In the genomic region with DNA sequence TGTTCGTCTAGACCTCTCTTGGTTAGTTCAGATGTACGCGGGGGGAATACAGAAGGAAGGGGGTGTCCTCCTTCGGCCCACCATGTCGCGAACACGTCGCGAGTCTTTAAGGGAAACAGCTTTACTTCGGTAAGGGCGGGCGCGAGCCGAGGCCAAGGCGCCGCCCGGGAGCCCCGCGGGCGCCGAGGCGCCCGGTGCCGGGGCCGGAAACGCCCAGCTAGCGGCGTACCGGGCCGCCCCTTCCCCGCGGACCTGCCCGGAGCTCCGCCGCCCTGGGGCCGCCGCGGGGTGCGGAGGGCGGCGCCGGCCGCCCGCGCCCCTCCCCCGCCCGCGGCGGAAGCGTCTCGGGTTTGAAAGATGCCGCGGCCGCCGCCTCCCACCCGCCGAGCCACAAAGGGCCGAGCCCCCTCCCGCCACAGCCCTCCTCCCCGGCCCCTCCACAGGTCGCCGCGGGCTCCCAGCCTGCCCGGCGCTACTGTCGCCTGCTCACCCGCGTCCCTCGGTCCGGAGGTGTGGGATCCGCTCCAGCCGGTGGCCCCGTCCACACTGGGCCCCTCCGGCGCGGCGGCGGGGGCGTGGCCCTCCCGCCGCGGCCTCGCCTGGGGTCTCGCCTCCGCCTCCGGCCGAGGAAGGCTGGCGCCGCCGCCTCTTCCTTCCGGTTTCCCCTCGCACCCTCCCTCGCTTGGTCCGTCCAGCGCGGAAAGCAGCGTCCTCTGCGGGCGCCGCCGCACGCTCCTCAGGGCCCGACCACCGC, we compare ENCODE assay signal across 1 cellular context.
A peak's percentile ranks its signal among the peaks of the same experiment; 100 is the strongest.
TF ChIP-seq lines count a peak whose summit lies in the region.

KBTBD2 (minus strand) TSS at position 715 of the 754 bp plus-strand sequence. CDS start 12,156 bp downstream, outside the sequence.

TF ChIP-seq in HepG2, 621 proteins besides CTCF, POLR2A, EP300 and RAD21 (continued from another document and continues in another):
- TF ChIP-seq, protein P1, sequence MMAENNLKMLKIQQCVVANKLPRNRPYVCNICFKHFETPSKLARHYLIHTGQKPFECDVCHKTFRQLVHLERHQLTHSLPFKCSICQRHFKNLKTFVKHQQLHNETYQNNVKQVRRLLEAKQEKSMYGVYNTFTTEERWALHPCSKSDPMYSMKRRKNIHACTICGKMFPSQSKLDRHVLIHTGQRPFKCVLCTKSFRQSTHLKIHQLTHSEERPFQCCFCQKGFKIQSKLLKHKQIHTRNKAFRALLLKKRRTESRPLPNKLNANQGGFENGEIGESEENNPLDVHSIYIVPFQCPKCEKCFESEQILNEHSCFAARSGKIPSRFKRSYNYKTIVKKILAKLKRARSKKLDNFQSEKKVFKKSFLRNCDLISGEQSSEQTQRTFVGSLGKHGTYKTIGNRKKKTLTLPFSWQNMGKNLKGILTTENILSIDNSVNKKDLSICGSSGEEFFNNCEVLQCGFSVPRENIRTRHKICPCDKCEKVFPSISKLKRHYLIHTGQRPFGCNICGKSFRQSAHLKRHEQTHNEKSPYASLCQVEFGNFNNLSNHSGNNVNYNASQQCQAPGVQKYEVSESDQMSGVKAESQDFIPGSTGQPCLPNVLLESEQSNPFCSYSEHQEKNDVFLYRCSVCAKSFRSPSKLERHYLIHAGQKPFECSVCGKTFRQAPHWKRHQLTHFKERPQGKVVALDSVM (CRISPR knock-in tag; IDR thresholded peaks at IDR 0.05) = peak; percentile 27; the same call in 1 of the 2 replicates
- TF ChIP-seq, protein P2, sequence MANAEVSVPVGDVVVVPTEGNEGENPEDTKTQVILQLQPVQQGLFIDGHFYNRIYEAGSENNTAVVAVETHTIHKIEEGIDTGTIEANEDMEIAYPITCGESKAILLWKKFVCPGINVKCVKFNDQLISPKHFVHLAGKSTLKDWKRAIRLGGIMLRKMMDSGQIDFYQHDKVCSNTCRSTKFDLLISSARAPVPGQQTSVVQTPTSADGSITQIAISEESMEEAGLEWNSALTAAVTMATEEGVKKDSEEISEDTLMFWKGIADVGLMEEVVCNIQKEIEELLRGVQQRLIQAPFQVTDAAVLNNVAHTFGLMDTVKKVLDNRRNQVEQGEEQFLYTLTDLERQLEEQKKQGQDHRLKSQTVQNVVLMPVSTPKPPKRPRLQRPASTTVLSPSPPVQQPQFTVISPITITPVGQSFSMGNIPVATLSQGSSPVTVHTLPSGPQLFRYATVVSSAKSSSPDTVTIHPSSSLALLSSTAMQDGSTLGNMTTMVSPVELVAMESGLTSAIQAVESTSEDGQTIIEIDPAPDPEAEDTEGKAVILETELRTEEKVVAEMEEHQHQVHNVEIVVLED (CRISPR knock-in tag; IDR thresholded peaks at IDR 0.05; ENCODE audit: borderline replicate concordance) = no peak
- peak; percentile 28 for TF ChIP-seq YEATS4 (CRISPR knock-in tag; IDR thresholded peaks at IDR 0.05; ENCODE audit: borderline replicate concordance)
- TF ChIP-seq ZNF318 (CRISPR knock-in tag; IDR thresholded peaks at IDR 0.05) = no peak
- TF ChIP-seq AKAP8 (CRISPR knock-in tag; IDR thresholded peaks at IDR 0.05) = 0 out of 2 replicates have a peak, but pooled peaks have one; percentile 15
- TF ChIP-seq, protein P3, sequence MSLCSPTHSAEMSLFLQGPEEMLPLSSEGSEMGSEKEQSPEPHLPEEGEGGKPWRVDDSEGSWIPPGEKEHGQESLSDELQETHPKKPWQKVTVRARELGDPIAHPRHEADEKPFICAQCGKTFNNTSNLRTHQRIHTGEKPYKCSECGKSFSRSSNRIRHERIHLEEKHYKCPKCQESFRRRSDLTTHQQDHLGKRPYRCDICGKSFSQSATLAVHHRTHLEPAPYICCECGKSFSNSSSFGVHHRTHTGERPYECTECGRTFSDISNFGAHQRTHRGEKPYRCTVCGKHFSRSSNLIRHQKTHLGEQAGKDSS (CRISPR knock-in tag; IDR thresholded peaks at IDR 0.05; ENCODE audit: borderline replicate concordance, low read depth) = peak; percentile 36; the same call in 1 of the 2 replicates
- peak; percentile 54; the same call in 1 of the 2 replicates for TF ChIP-seq ZNF329 (CRISPR knock-in tag; IDR thresholded peaks at IDR 0.05; ENCODE audit: low read depth)
- TF ChIP-seq HNRNPLL (IDR thresholded peaks at IDR 0.05; ENCODE audit: low read depth, low read length, poor library complexity, severe bottlenecking) = peak; percentile 53
- TF ChIP-seq GATA4 (IDR thresholded peaks at IDR 0.05; ENCODE audit: borderline replicate concordance, low read depth) = peak; percentile 27; the same call in 1 of the 2 replicates
- TF ChIP-seq GABPB1 (CRISPR knock-in tag; IDR thresholded peaks at IDR 0.05) = peak; percentile 55; the same call in 1 of the 2 replicates
- peak; percentile 37; the same call in 1 of the 2 replicates for TF ChIP-seq FIP1L1 (IDR thresholded peaks at IDR 0.05; ENCODE audit: borderline replicate concordance, insufficient read depth, low read depth, low read length)
- TF ChIP-seq KMT2B (CRISPR knock-in tag; IDR thresholded peaks at IDR 0.05) = 0 out of 2 replicates have a peak, but pooled peaks have one; percentile 7
- no peak for TF ChIP-seq MLLT10 (CRISPR knock-in tag; IDR thresholded peaks at IDR 0.05)
- TF ChIP-seq ZNF761 (CRISPR knock-in tag; conservative IDR thresholded peaks at IDR 0.05) = 0 out of 2 replicates have a peak, but pooled peaks have one; percentile 8
- TF ChIP-seq PRMT3 (CRISPR knock-in tag; IDR thresholded peaks at IDR 0.05; ENCODE audit: borderline replicate concordance, low read depth) = 0 out of 2 replicates have a peak, but pooled peaks have one; percentile 40
- TF ChIP-seq HNRNPK (IDR thresholded peaks at IDR 0.05; ENCODE audit: low read depth, low read length, poor library complexity, severe bottlenecking) = peak; percentile 80
- TF ChIP-seq GLI4 (CRISPR knock-in tag; IDR thresholded peaks at IDR 0.05; ENCODE audit: borderline replicate concordance) = no peak
- TF ChIP-seq ZNF34 (CRISPR knock-in tag; IDR thresholded peaks at IDR 0.05; ENCODE audit: borderline replicate concordance) = no peak
- TF ChIP-seq, protein P4, sequence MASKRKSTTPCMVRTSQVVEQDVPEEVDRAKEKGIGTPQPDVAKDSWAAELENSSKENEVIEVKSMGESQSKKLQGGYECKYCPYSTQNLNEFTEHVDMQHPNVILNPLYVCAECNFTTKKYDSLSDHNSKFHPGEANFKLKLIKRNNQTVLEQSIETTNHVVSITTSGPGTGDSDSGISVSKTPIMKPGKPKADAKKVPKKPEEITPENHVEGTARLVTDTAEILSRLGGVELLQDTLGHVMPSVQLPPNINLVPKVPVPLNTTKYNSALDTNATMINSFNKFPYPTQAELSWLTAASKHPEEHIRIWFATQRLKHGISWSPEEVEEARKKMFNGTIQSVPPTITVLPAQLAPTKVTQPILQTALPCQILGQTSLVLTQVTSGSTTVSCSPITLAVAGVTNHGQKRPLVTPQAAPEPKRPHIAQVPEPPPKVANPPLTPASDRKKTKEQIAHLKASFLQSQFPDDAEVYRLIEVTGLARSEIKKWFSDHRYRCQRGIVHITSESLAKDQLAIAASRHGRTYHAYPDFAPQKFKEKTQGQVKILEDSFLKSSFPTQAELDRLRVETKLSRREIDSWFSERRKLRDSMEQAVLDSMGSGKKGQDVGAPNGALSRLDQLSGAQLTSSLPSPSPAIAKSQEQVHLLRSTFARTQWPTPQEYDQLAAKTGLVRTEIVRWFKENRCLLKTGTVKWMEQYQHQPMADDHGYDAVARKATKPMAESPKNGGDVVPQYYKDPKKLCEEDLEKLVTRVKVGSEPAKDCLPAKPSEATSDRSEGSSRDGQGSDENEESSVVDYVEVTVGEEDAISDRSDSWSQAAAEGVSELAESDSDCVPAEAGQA (IDR thresholded peaks at IDR 0.05; ENCODE audit: low read depth) = no peak
- TF ChIP-seq, protein P4 (CRISPR knock-in tag; IDR thresholded peaks at IDR 0.05; ENCODE audit: borderline replicate concordance) = no peak
- TF ChIP-seq KAT8 (CRISPR knock-in tag; IDR thresholded peaks at IDR 0.05) = 0 out of 2 replicates have a peak, but pooled peaks have one; percentile 3
- peak; percentile 28 for TF ChIP-seq YY1 (IDR thresholded peaks at IDR 0.05; ENCODE audit: insufficient read depth, insufficient replicate concordance, low read depth, low read length)
- TF ChIP-seq CBFB (CRISPR knock-in tag; IDR thresholded peaks at IDR 0.05) = peak; percentile 49; the same call in 1 of the 2 replicates
- TF ChIP-seq SMAD1 (CRISPR knock-in tag; IDR thresholded peaks at IDR 0.05; ENCODE audit: borderline replicate concordance, low read depth) = no peak
- TF ChIP-seq ZNF546 (CRISPR knock-in tag; conservative IDR thresholded peaks at IDR 0.05) = no peak
- 0 out of 2 replicates have a peak, but pooled peaks have one; percentile 2 for TF ChIP-seq REL (CRISPR knock-in tag; conservative IDR thresholded peaks at IDR 0.05)
- TF ChIP-seq SIN3A (IDR thresholded peaks at IDR 0.05; ENCODE audit: borderline replicate concordance, low read depth, low read length) = peak; percentile 88; the same call in 1 of the 2 replicates
- TF ChIP-seq, protein P5, sequence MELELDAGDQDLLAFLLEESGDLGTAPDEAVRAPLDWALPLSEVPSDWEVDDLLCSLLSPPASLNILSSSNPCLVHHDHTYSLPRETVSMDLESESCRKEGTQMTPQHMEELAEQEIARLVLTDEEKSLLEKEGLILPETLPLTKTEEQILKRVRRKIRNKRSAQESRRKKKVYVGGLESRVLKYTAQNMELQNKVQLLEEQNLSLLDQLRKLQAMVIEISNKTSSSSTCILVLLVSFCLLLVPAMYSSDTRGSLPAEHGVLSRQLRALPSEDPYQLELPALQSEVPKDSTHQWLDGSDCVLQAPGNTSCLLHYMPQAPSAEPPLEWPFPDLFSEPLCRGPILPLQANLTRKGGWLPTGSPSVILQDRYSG (CRISPR knock-in tag; IDR thresholded peaks at IDR 0.05) = 0 out of 2 replicates have a peak, but pooled peaks have one; percentile 18
- 0 out of 2 replicates have a peak, but pooled peaks have one; percentile 1 for TF ChIP-seq ZMAT3 (CRISPR knock-in tag; conservative IDR thresholded peaks at IDR 0.05)
- TF ChIP-seq PHF8 (CRISPR knock-in tag; IDR thresholded peaks at IDR 0.05) = peak; percentile 26; the same call in 1 of the 2 replicates
- TF ChIP-seq ZNF883 (CRISPR knock-in tag; IDR thresholded peaks at IDR 0.05; ENCODE audit: not compliant biosample characterization) = no peak
